8 cellular contexts compared by ENCODE assay signal in genomic region chr9:72271617-72272478, GRCh38.
DNase-seq lines count a peak whose midpoint lies in the region; ATAC-seq and TF ChIP-seq lines count a peak whose summit lies in the region.

No MANE protein-coding gene starts in this region.

- no peaks in the 10 kb centered on the region for H3K27me3 ChIP-seq in ovary

- TF ChIP-seq CTCF in 22Rv1 (IDR thresholded peaks at IDR 0.05) = peak; percentile 90
- TF ChIP-seq CTCF in foreskin fibroblast (IDR thresholded peaks at IDR 0.05; ENCODE audit: low read depth, low read length) = peak; percentile 83
- TF ChIP-seq CTCF in ovary (IDR thresholded peaks at IDR 0.05) = peak; percentile 49 to 79 (median 69)

- ATAC-seq in HG02623 (IDR thresholded peaks at IDR 0.05; ENCODE audit: unreplicated experiment) = peak; percentile 38

- no peak for TF ChIP-seq POLR2A in ovary (IDR thresholded peaks at IDR 0.05)

- intact Hi-C loops in ovary (cut with DNase I) = loop anchor here in 3 of 4 donors (2.0 to 10.0 kb wide), 3 partner anchors 233 to 553 kb away; no protein-coding TSS in a partner anchor

- H3K27ac ChIP-seq in 22Rv1 = no peak overlapping the region
- peak overlapping the region in 1 of 2 donors; percentile 6 for H3K27ac ChIP-seq in ovary

- no peaks in the 10 kb centered on the region for H3K4me1 ChIP-seq in ovary (ENCODE audit: insufficient read depth)

- no peak overlapping the region for H3K4me3 ChIP-seq in foreskin fibroblast (ENCODE audit: low read depth in 1 of 2, low read length in 2 of 2)
- H3K4me3 ChIP-seq in ovary = no peak overlapping the region

- H3K9me3 ChIP-seq in ovary = no peaks in the 10 kb centered on the region

- DNase-seq in ELF-1 (ENCODE audit: low read depth, low spot score) = peak; percentile 66
- DNase-seq in NCI-H226 = peak; percentile 30
- peak; percentile 28 for DNase-seq in activated CD8-positive, alpha-beta memory T cell treated with anti-CD3 and anti-CD28 coated beads, Interleukin-2, amount 50 U/mL, for 4 hours
- DNase-seq in foreskin fibroblast = peak; percentile 41 to 79
- peak in 3 of 5 donors; percentile 21 to 54 (median 49) for DNase-seq in ovary
- DNase-seq in T1000 (lab: John Stamatoyannopoulos, UW) = no peak

- WGBS in ovary, 3 donors = 14 to 26% (median 21%) methylated on average over 9 of the region's 9 CpGs

- H3K36me3 ChIP-seq in ovary = no peaks in the 10 kb centered on the region

- no peak for TF ChIP-seq EP300 in ovary (IDR thresholded peaks at IDR 0.05)
